ENCODE assay signal across 1 cellular context in the genomic region with DNA sequence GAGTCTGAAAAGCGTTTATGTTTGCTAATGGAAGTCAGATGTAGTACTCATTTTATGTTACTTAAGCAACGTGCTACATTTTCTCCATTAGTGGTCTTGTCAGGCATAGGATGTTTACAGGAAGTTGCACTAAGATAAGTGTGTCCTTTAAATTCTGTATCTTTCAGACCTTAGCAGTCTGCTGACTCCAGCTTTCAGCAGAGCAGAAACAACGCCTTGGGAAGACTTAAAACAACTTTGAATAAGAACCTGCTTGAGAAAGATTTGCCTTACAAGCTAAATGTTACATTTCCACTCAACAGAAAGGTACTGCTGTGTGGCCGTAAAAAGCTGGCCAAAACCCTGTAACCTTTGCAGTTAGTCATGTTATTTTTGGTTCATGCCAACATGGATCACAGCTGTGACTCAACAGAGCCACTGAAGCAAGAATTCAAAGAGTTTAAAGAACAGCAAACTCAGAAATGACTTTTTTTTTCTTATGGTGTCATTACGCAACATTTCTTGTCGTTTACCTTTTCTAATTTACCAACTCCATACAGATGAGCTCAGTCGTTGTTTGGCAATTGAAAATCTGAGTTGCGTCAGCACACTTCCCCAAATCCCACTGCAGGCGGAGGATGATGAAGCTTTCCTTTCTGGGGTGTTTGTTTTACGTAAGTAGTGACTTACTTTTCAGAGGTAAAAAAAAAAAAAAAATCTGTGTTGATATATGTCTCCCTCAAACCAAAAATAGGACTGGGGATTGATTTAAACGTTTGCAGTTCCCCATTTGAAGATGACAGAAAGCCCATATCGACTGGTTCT.
TF ChIP-seq lines count a peak whose summit lies in the region.

No MANE protein-coding gene starts in this region.

TF ChIP-seq in K562, 482 proteins besides CTCF, POLR2A, EP300 and RAD21 (continued from another document and continues in another):
- TF ChIP-seq, protein P1, sequence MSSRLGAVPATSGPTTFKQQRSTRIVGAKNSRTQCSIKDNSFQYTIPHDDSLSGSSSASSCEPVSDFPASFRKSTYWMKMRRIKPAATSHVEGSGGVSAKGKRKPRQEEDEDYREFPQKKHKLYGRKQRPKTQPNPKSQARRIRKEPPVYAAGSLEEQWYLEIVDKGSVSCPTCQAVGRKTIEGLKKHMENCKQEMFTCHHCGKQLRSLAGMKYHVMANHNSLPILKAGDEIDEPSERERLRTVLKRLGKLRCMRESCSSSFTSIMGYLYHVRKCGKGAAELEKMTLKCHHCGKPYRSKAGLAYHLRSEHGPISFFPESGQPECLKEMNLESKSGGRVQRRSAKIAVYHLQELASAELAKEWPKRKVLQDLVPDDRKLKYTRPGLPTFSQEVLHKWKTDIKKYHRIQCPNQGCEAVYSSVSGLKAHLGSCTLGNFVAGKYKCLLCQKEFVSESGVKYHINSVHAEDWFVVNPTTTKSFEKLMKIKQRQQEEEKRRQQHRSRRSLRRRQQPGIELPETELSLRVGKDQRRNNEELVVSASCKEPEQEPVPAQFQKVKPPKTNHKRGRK (tag; IDR thresholded peaks at IDR 0.05) = no peak
- TF ChIP-seq BRCA1 (IDR thresholded peaks at IDR 0.05) (no peak), BRCA1 (CRISPR knock-in tag; IDR thresholded peaks at IDR 0.05) (no peak), NCOA1 (IDR thresholded peaks at IDR 0.05; ENCODE audit: low read depth) (peak; percentile 60; the same call in 1 of the 2 replicates), HDAC2 (IDR thresholded peaks at IDR 0.05) (peak; percentile 25; the same call in 1 of the 2 replicates), ZNF695 (CRISPR knock-in tag; IDR thresholded peaks at IDR 0.05) (no peak), HNRNPK (IDR thresholded peaks at IDR 0.05; ENCODE audit: low read depth, low read length, poor library complexity, severe bottlenecking) (no peak), SRSF9 (IDR thresholded peaks at IDR 0.05; ENCODE audit: borderline replicate concordance, low read depth, low read length) (no peak), OTX1 (CRISPR knock-in tag; IDR thresholded peaks at IDR 0.05) (no peak), LARP7 (IDR thresholded peaks at IDR 0.05) (no peak), SAFB2 (IDR thresholded peaks at IDR 0.05; ENCODE audit: borderline replicate concordance, low read depth, low read length, severe bottlenecking) (no peak), NR2F6 (CRISPR knock-in tag; IDR thresholded peaks at IDR 0.05) (no peak), RBM25 (IDR thresholded peaks at IDR 0.05; ENCODE audit: low read depth, low read length, severe bottlenecking) (peak; percentile 31), SMARCE1 (IDR thresholded peaks at IDR 0.05) (peak; percentile 61; the same call in 1 of the 2 replicates), SNIP1 (IDR thresholded peaks at IDR 0.05; ENCODE audit: low read depth) (no peak), CCAR2 (IDR thresholded peaks at IDR 0.05; ENCODE audit: low read depth, low read length) (no peak), SMARCC2 (IDR thresholded peaks at IDR 0.05; ENCODE audit: low read depth) (peak; percentile 38; the same call in 1 of the 2 replicates), SMAD2 (IDR thresholded peaks at IDR 0.05; ENCODE audit: low read depth, low read length) (no peak), ZNF740 (CRISPR knock-in tag; IDR thresholded peaks at IDR 0.05) (no peak), ZNF740 (tag; IDR thresholded peaks at IDR 0.05) (no peak), HLTF (IDR thresholded peaks at IDR 0.05) (no peak), ZC3H11A (IDR thresholded peaks at IDR 0.05; ENCODE audit: low read depth, low read length) (0 out of 2 replicates have a peak, but pooled peaks have one; percentile 32), ZMIZ1 (IDR thresholded peaks at IDR 0.05; ENCODE audit: low read depth in 2 of 2, low read length in 2 of 2) (no peak), ZNF384 (IDR thresholded peaks at IDR 0.05; ENCODE audit: low read depth, low read length) (peak; percentile 84), PRPF4 (IDR thresholded peaks at IDR 0.05; ENCODE audit: insufficient read depth, low read depth, low read length, poor library complexity, severe bottlenecking) (no peak), NFE2 (IDR thresholded peaks at IDR 0.05; ENCODE audit: low read depth) (peak; percentile 54), HNRNPUL1 (IDR thresholded peaks at IDR 0.05; ENCODE audit: low read length) (no peak), CTBP1 (IDR thresholded peaks at IDR 0.05; ENCODE audit: borderline replicate concordance) (peak; percentile 49; the same call in 1 of the 2 replicates), HDAC6 (IDR thresholded peaks at IDR 0.05; ENCODE audit: low read depth, low read length) (no peak), MAFG (tag; conservative IDR thresholded peaks at IDR 0.05) (no peak; the same call in 1 of the 2 replicates), ZNF57 (CRISPR knock-in tag; IDR thresholded peaks at IDR 0.05) (no peak), RHOXF2B (CRISPR knock-in tag; conservative IDR thresholded peaks at IDR 0.05) (no peak), ZZZ3 (IDR thresholded peaks at IDR 0.05) (no peak), HDAC3 (IDR thresholded peaks at IDR 0.05; ENCODE audit: borderline replicate concordance, partially characterized antibody) (no peak), FUS (optimal IDR thresholded peaks at IDR 0.05; ENCODE audit: low read depth, low read length) (no peak), GABPB2 (CRISPR knock-in tag; conservative IDR thresholded peaks at IDR 0.05) (no peak), ELF1 (tag; IDR thresholded peaks at IDR 0.05) (no peak), MTF1 (CRISPR knock-in tag; IDR thresholded peaks at IDR 0.05; ENCODE audit: borderline replicate concordance) (no peak), ZNF354B (CRISPR knock-in tag; IDR thresholded peaks at IDR 0.05) (no peak), TBL1XR1 (IDR thresholded peaks at IDR 0.05; ENCODE audit: low read length in 2 of 2) (peak in 1 of 2 experiments; percentile 75; a peak in 1 of 4 replicates)
- TF ChIP-seq, protein P2, sequence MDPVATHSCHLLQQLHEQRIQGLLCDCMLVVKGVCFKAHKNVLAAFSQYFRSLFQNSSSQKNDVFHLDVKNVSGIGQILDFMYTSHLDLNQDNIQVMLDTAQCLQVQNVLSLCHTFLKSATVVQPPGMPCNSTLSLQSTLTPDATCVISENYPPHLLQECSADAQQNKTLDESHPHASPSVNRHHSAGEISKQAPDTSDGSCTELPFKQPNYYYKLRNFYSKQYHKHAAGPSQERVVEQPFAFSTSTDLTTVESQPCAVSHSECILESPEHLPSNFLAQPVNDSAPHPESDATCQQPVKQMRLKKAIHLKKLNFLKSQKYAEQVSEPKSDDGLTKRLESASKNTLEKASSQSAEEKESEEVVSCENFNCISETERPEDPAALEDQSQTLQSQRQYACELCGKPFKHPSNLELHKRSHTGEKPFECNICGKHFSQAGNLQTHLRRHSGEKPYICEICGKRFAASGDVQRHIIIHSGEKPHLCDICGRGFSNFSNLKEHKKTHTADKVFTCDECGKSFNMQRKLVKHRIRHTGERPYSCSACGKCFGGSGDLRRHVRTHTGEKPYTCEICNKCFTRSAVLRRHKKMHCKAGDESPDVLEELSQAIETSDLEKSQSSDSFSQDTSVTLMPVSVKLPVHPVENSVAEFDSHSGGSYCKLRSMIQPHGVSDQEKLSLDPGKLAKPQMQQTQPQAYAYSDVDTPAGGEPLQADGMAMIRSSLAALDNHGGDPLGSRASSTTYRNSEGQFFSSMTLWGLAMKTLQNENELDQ (CRISPR knock-in tag; IDR thresholded peaks at IDR 0.05; ENCODE audit: borderline replicate concordance) = no peak
- TF ChIP-seq, protein P3, sequence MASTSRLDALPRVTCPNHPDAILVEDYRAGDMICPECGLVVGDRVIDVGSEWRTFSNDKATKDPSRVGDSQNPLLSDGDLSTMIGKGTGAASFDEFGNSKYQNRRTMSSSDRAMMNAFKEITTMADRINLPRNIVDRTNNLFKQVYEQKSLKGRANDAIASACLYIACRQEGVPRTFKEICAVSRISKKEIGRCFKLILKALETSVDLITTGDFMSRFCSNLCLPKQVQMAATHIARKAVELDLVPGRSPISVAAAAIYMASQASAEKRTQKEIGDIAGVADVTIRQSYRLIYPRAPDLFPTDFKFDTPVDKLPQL (IDR thresholded peaks at IDR 0.05; ENCODE audit: extremely low read depth, insufficient read length) = no peak
- TF ChIP-seq, protein P4, sequence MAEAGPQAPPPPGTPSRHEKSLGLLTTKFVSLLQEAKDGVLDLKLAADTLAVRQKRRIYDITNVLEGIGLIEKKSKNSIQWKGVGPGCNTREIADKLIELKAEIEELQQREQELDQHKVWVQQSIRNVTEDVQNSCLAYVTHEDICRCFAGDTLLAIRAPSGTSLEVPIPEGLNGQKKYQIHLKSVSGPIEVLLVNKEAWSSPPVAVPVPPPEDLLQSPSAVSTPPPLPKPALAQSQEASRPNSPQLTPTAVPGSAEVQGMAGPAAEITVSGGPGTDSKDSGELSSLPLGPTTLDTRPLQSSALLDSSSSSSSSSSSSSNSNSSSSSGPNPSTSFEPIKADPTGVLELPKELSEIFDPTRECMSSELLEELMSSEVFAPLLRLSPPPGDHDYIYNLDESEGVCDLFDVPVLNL (CRISPR knock-in tag; IDR thresholded peaks at IDR 0.05; ENCODE audit: low read depth) = no peak
- TF ChIP-seq, protein P5, sequence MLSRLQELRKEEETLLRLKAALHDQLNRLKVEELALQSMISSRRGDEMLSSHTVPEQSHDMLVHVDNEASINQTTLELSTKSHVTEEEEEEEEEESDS (CRISPR knock-in tag; IDR thresholded peaks at IDR 0.05) = no peak
- TF ChIP-seq, protein P6, sequence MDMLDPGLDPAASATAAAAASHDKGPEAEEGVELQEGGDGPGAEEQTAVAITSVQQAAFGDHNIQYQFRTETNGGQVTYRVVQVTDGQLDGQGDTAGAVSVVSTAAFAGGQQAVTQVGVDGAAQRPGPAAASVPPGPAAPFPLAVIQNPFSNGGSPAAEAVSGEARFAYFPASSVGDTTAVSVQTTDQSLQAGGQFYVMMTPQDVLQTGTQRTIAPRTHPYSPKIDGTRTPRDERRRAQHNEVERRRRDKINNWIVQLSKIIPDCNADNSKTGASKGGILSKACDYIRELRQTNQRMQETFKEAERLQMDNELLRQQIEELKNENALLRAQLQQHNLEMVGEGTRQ (CRISPR knock-in tag; IDR thresholded peaks at IDR 0.05) = no peak
- TF ChIP-seq, protein P7, sequence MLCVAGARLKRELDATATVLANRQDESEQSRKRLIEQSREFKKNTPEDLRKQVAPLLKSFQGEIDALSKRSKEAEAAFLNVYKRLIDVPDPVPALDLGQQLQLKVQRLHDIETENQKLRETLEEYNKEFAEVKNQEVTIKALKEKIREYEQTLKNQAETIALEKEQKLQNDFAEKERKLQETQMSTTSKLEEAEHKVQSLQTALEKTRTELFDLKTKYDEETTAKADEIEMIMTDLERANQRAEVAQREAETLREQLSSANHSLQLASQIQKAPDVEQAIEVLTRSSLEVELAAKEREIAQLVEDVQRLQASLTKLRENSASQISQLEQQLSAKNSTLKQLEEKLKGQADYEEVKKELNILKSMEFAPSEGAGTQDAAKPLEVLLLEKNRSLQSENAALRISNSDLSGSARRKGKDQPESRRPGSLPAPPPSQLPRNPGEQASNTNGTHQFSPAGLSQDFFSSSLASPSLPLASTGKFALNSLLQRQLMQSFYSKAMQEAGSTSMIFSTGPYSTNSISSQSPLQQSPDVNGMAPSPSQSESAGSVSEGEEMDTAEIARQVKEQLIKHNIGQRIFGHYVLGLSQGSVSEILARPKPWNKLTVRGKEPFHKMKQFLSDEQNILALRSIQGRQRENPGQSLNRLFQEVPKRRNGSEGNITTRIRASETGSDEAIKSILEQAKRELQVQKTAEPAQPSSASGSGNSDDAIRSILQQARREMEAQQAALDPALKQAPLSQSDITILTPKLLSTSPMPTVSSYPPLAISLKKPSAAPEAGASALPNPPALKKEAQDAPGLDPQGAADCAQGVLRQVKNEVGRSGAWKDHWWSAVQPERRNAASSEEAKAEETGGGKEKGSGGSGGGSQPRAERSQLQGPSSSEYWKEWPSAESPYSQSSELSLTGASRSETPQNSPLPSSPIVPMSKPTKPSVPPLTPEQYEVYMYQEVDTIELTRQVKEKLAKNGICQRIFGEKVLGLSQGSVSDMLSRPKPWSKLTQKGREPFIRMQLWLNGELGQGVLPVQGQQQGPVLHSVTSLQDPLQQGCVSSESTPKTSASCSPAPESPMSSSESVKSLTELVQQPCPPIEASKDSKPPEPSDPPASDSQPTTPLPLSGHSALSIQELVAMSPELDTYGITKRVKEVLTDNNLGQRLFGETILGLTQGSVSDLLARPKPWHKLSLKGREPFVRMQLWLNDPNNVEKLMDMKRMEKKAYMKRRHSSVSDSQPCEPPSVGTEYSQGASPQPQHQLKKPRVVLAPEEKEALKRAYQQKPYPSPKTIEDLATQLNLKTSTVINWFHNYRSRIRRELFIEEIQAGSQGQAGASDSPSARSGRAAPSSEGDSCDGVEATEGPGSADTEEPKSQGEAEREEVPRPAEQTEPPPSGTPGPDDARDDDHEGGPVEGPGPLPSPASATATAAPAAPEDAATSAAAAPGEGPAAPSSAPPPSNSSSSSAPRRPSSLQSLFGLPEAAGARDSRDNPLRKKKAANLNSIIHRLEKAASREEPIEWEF (CRISPR knock-in tag; IDR thresholded peaks at IDR 0.05) = no peak
